Comparison of ENCODE assay signal across 8 cellular contexts in the genomic region with DNA sequence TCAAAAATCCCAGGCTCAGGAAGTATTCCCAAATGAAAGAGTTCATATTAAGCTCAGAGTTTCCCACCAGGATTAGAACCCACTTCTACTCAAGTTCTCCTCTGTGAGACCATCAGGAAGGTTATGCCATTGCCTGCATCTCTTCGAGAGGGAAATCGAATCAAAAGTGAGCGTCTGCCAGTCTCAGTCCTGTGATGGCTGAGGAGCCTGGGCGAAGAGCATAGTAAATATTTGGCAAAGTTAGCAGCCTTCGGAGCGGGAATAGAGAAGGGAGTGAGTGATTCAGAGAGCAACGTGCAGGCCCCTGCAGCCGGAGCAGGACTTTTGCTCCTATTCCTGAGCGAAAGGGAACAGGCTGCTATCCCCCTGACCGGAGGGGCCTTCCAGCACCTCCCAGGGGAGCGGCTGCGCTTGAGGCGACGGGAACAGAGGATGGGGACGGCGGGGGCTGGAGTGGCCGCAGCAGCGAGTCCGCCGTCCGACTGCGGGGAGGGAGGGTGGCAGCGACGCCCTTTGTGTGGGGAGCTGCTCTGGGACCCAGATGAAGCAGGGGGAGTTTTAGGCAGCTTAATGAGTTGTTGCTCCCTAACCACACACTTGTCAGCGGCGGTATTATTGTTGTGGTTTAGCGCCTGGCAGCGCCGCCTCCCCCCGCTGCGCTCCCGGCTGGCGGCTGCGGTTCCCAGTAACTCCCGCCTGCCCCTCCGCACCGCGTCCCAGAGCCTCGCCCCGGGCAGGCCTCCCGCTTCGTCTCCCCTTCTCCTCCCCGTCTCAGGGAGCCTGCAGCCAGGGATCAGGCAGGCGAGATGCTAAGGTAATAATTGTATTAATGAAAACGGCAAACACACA. TPM values are rescaled to one million over a fixed set of nuclear protein-coding genes. Genes with fewer than 3 reads are reported as not detected.
DNase-seq lines count a peak whose midpoint lies in the region; ATAC-seq and TF ChIP-seq lines count a peak whose summit lies in the region.

No MANE protein-coding gene starts in this region.

- no peaks in the 10 kb centered on the region for H4K20me1 ChIP-seq in hepatocyte (ENCODE audit: insufficient read depth, poor library complexity, severe bottlenecking)

- no peaks in the 10 kb centered on the region for H3K9me3 Mint-ChIP-seq in activated naive CD8-positive, alpha-beta T cell treated with anti-CD3 and anti-CD28 coated beads, Interleukin-2, amount 50 U/mL, for 24 hours

- peaks cover 11% of the 10 kb centered on the region for H3K4me1 Mint-ChIP-seq in activated naive CD8-positive, alpha-beta T cell treated with anti-CD3 and anti-CD28 coated beads, Interleukin-2, amount 50 U/mL, for 24 hours

- H3K36me3 Mint-ChIP-seq in activated naive CD8-positive, alpha-beta T cell treated with anti-CD3 and anti-CD28 coated beads, Interleukin-2, amount 50 U/mL, for 24 hours (ENCODE audit: low read depth) = no peaks in the 10 kb centered on the region

- peak overlapping the region; percentile 67 for H3K4me3 Mint-ChIP-seq in activated naive CD8-positive, alpha-beta T cell treated with anti-CD3 and anti-CD28 coated beads, Interleukin-2, amount 50 U/mL, for 24 hours

- peaks cover 11% of the 10 kb centered on the region for H3K4me1 ChIP-seq in hepatocyte (ENCODE audit: insufficient read depth)
- H3K4me1 ChIP-seq in sigmoid colon = peaks cover 0 to 13% (median 9%) of the 10 kb centered on the region in 4 donors

- peaks cover 54% of the 10 kb centered on the region for H3K27me3 Mint-ChIP-seq in activated naive CD8-positive, alpha-beta T cell treated with anti-CD3 and anti-CD28 coated beads, Interleukin-2, amount 50 U/mL, for 24 hours

- TF ChIP-seq EP300 in sigmoid colon (IDR thresholded peaks at IDR 0.05) = no peak

- H3K27ac Mint-ChIP-seq in activated naive CD8-positive, alpha-beta T cell treated with anti-CD3 and anti-CD28 coated beads, Interleukin-2, amount 50 U/mL, for 24 hours = no peak overlapping the region

- H3K9me2 ChIP-seq in hepatocyte (replicated peaks; ENCODE audit: insufficient read depth) = no peaks in the 10 kb centered on the region

- 4% methylated on average over 42 of the region's 45 CpGs for WGBS in hepatocyte (ENCODE audit: low lambda C conversion rate, missing lambda C conversion rate)
- WGBS in sigmoid colon, 2 donors = 1% methylated on average over 45 of the region's 45 CpGs

- peak overlapping the region; percentile 98 for H3K4me2 ChIP-seq in hepatocyte

- intact Hi-C loops in sigmoid colon (cut with DNase I) = no loop called here

- no peak for TF ChIP-seq CTCF in hepatocyte (IDR thresholded peaks at IDR 0.05; ENCODE audit: poor library complexity)
- no peak for TF ChIP-seq CTCF in sigmoid colon (IDR thresholded peaks at IDR 0.05)

- H3K9me3 ChIP-seq in hepatocyte (ENCODE audit: low read depth) (no peaks in the 10 kb centered on the region), sigmoid colon (no peaks in the 10 kb centered on the region)

- H3K79me2 ChIP-seq in hepatocyte = no peaks in the 10 kb centered on the region

- H2AFZ ChIP-seq in hepatocyte = peak overlapping the region; percentile 68

- H3K27ac ChIP-seq in hepatocyte (no peak overlapping the region), sigmoid colon (peak overlapping the region in 1 of 4 donors; percentile 20)

- DNase-seq in NCI-H82 (lab: John Stamatoyannopoulos, UW) (peak; percentile 61), NCI-H82 treated with DMSO at 0.1 percent for 48 hours (lab: John Stamatoyannopoulos, UW; ENCODE audit: unreplicated experiment) (no peak), LHCN-M2 (ENCODE audit: low read depth) (peak; percentile 18), hepatocyte (ENCODE audit: low spot score) (peak; percentile 15), sigmoid colon (no peak)
- peak; percentile 24 for DNase-seq in activated naive CD8-positive, alpha-beta T cell treated with anti-CD3 and anti-CD28 coated beads, Interleukin-2, amount 50 U/mL, for 24 hours

- peaks cover 74% of the 10 kb centered on the region for H3K27me3 ChIP-seq in hepatocyte
- peaks cover 6 to 72% (median 33%) of the 10 kb centered on the region in 3 donors for H3K27me3 ChIP-seq in sigmoid colon

- peak; percentile 79 for ATAC-seq in activated naive CD8-positive, alpha-beta T cell treated with anti-CD3 and anti-CD28 coated beads, Interleukin-2, amount 50 U/mL, for 24 hours
- ATAC-seq in GM21526 (IDR thresholded peaks at IDR 0.05; ENCODE audit: low FRiP score, unreplicated experiment) (no peak), HG03442 (IDR thresholded peaks at IDR 0.05; ENCODE audit: unreplicated experiment) (no peak)

- peak overlapping the region; percentile 42 for H3K4me3 ChIP-seq in hepatocyte
- H3K4me3 ChIP-seq in sigmoid colon = peak overlapping the region; percentile 8 to 43 (median 38)

- no peak for TF ChIP-seq POLR2A in sigmoid colon (IDR thresholded peaks at IDR 0.05)

- H3K36me3 ChIP-seq in hepatocyte (replicated peaks; ENCODE audit: insufficient read depth, low read depth) (no peaks in the 10 kb centered on the region), sigmoid colon (no peaks in the 10 kb centered on the region)

RNA-seq across cellular contexts. Expression of a gene that starts 21.7 kb away (rescaled TPM):
- 2.4 and 3.8 TPM in 2 replicates for total RNA-seq in LHCN-M2 (2014; rRNA removed)
- 7.9 TPM for polyA plus RNA-seq in LHCN-M2 (2012)
- not detected in 2 replicates for total RNA-seq in hepatocyte
- polyA plus RNA-seq in hepatocyte = 1.1 and 1.2 TPM in 2 replicates
- total RNA-seq in sigmoid colon = 1 to 10 TPM in 2 of 4 donors, under 1 TPM in 1, not detected in 1; 0.95 to 1.3 (median 1.1) TPM
- 1 to 10 TPM in 2 of 3 donors, not detected in 1; 1.8 to 7.4 TPM for polyA plus RNA-seq in sigmoid colon

RNA-seq across cellular contexts. Expression of a gene that starts 34.0 kb away (rescaled TPM):
- total RNA-seq in LHCN-M2 (2014; rRNA removed) (not detected in 2 replicates), hepatocyte (22.6 and 22.9 TPM in 2 replicates), sigmoid colon (1 to 10 TPM in 1 of 4 donors, under 1 TPM in 2, not detected in 1; 0.36 to 3.0 (median 0.49) TPM)
- not detected for polyA plus RNA-seq in LHCN-M2 (2012)
- polyA plus RNA-seq in hepatocyte (34.3 and 38.9 TPM in 2 replicates), sigmoid colon (10 to 100 TPM; 54.6 to 79.3 (median 66.9) TPM)

RNA-seq across cellular contexts. Expression of a gene that starts 44.1 kb away (rescaled TPM):
- total RNA-seq in LHCN-M2 (2014; rRNA removed) = 0.06 TPM in 2 replicates
- 0.09 TPM for polyA plus RNA-seq in LHCN-M2 (2012)
- 2.0 and 3.6 TPM in 2 replicates for total RNA-seq in hepatocyte
- polyA plus RNA-seq in hepatocyte = 3.9 and 7.9 TPM in 2 replicates
- total RNA-seq in sigmoid colon = 1 to 10 TPM; 4.6 to 9.7 (median 7.6) TPM
- polyA plus RNA-seq in sigmoid colon = 10 to 100 TPM in 1 of 3 donors, 1 to 10 TPM in 2; 2.3 to 14.9 (median 3.6) TPM

RNA-seq across cellular contexts. Expression of a gene that starts 44.3 kb away (rescaled TPM):
- total RNA-seq in LHCN-M2 (2014; rRNA removed) (24.9 and 30.2 TPM in 2 replicates), hepatocyte (5.8 and 7.2 TPM in 2 replicates), sigmoid colon (1 to 10 TPM; 2.3 to 7.1 (median 5.2) TPM)
- 30.2 TPM for polyA plus RNA-seq in LHCN-M2 (2012)
- polyA plus RNA-seq in hepatocyte (3.8 and 5.8 TPM in 2 replicates), sigmoid colon (10 to 100 TPM; 12.6 to 23.8 (median 15.6) TPM)

RNA-seq across cellular contexts. Expression of a gene that starts 44.5 kb away (rescaled TPM):
- total RNA-seq in LHCN-M2 (2014; rRNA removed) (11.4 and 15.3 TPM in 2 replicates), hepatocyte (35.5 and 37.0 TPM in 2 replicates), sigmoid colon (1 to 10 TPM; 2.5 to 7.2 (median 4.3) TPM)
- 7.1 TPM for polyA plus RNA-seq in LHCN-M2 (2012)
- polyA plus RNA-seq in hepatocyte (18.6 and 24.0 TPM in 2 replicates), sigmoid colon (10 to 100 TPM; 13.2 to 62.2 (median 24.7) TPM)

Comparison
In these comparisons a context has a peak if more than half of its experiments do, and no peak if none do; other contexts are left out.
1. DNase-seq: peak in NCI-H82 (single experiment), LHCN-M2 (single experiment), activated naive CD8-positive, alpha-beta T cell treated with anti-CD3 and anti-CD28 coated beads, Interleukin-2, amount 50 U/mL, for 24 hours (single experiment) and hepatocyte (single experiment); none in NCI-H82 treated with DMSO at 0.1 percent for 48 hours (single experiment) and sigmoid colon (single experiment).